In genomic region chr9:127214421-127215265, GRCh38 we compare ENCODE assay signal across 8 cellular contexts. TPM values are rescaled to one million over a fixed set of nuclear protein-coding genes. Genes with fewer than 3 reads are reported as not detected.
A peak's percentile ranks its signal among the peaks of the same experiment; 100 is the strongest.
DNase-seq lines count a peak whose midpoint lies in the region; ATAC-seq, FAIRE-seq and TF ChIP-seq lines count a peak whose summit lies in the region.

No MANE protein-coding gene starts in this region.

- in situ Hi-C loops in Caki2 (cut with HindIII; ENCODE audit: low pct_unique_long_range_greater_than_20kb, low sequenced_read_pairs) (no loop called here), Panc1 (cut with HindIII; ENCODE audit: low pct_unique_long_range_greater_than_20kb, low sequenced_read_pairs) (no loop called here)

- no peak overlapping the region for H3K27ac Mint-ChIP-seq in activated T-helper 2 cell treated with anti-CD3 and anti-CD28 coated beads, Interferon-gamma antibody, Interleukin-2, Interleukin-4, amounts not matched to agents 10 μg/mL and 5 μg/mL and 100 μg/mL, durations not matched to agents 14 hours and 24 hours and 36 hours

- H3K9me3 ChIP-seq in Panc1 (ENCODE audit: control insufficient read depth, insufficient read depth, low read depth, low read length) (no peaks in the 10 kb centered on the region), psoas muscle (no peaks in the 10 kb centered on the region)

- DNase-seq in Caki2 (ENCODE audit: low read depth) (peak; percentile 51), HTR-8/SVneo (ENCODE audit: insufficient read length, low spot score) (peak; percentile 65), Panc1 (ENCODE audit: low read depth, low spot score) (no peak), frontal cortex (ENCODE audit: low spot score in 2 of 2) (peak; percentile 41 to 71), psoas muscle (no peak), sciatic nerve (ENCODE audit: low spot score) (no peak)
- DNase-seq in activated T-helper 2 cell treated with anti-CD3 and anti-CD28 coated beads, Interferon-gamma antibody, Interleukin-2, Interleukin-4, amounts not matched to agents 10 μg/mL and 5 μg/mL and 100 μg/mL, durations not matched to agents 14 hours and 24 hours and 36 hours (ENCODE audit: low spot score), result peak; percentile 41

- intact Hi-C loops in Panc1 (cut with micrococcal nuclease; ENCODE audit: unreplicated experiment), result loop anchor here (5.0 kb wide), 1 partner anchor 133 kb away; no protein-coding TSS in a partner anchor
- intact Hi-C loops in activated T-helper 2 cell treated with anti-CD3 and anti-CD28 coated beads, Interferon-gamma antibody, Interleukin-2, Interleukin-4, amounts not matched to agents 10 μg/mL and 5 μg/mL and 100 μg/mL, durations not matched to agents 14 hours and 24 hours and 36 hours (cut with micrococcal nuclease), result loop anchor here (10.0 kb wide), 1 partner anchor 210 kb away; the partner anchor contains the start of gene ZNF79
- intact Hi-C loops in psoas muscle (cut with DNase I), result loop anchor here (5.0 kb wide), 2 partner anchors 128 to 183 kb away; partner anchors contain the start of gene SLC2A8 (in 1 of the 2)
- intact Hi-C loops in sciatic nerve (cut with DNase I), result no loop called here

- H3K27ac ChIP-seq in Panc1 (ENCODE audit: low read length) (no peak overlapping the region), psoas muscle (no peak overlapping the region)

- H3K36me3 ChIP-seq in Panc1 (ENCODE audit: control insufficient read depth, insufficient read depth, low read length) (no peaks in the 10 kb centered on the region), psoas muscle (ENCODE audit: insufficient read depth in 1 of 2, low read depth in 1 of 2) (no peaks in the 10 kb centered on the region)

- FAIRE-seq in HTR-8/SVneo (lab: Jason Lieb, UNC) (no peak), frontal cortex (lab: Jason Lieb, UNC) (no peak)

- peak; percentile 79; the same call in 1 of the 2 replicates for ATAC-seq in Panc1
- ATAC-seq in psoas muscle, result peak; percentile 64 to 83 (median 73)
- ATAC-seq in sciatic nerve, result no peak
- no peak for ATAC-seq in GM19351 (IDR thresholded peaks at IDR 0.05; ENCODE audit: unreplicated experiment)

- no peaks in the 10 kb centered on the region for H3K36me3 Mint-ChIP-seq in activated T-helper 2 cell treated with anti-CD3 and anti-CD28 coated beads, Interferon-gamma antibody, Interleukin-2, Interleukin-4, amounts not matched to agents 10 μg/mL and 5 μg/mL and 100 μg/mL, durations not matched to agents 14 hours and 24 hours and 36 hours (ENCODE audit: low read depth)

- H3K9me3 Mint-ChIP-seq in activated T-helper 2 cell treated with anti-CD3 and anti-CD28 coated beads, Interferon-gamma antibody, Interleukin-2, Interleukin-4, amounts not matched to agents 10 μg/mL and 5 μg/mL and 100 μg/mL, durations not matched to agents 14 hours and 24 hours and 36 hours, result no peaks in the 10 kb centered on the region

- H3K4me1 Mint-ChIP-seq in activated T-helper 2 cell treated with anti-CD3 and anti-CD28 coated beads, Interferon-gamma antibody, Interleukin-2, Interleukin-4, amounts not matched to agents 10 μg/mL and 5 μg/mL and 100 μg/mL, durations not matched to agents 14 hours and 24 hours and 36 hours (ENCODE audit: low read depth), result peaks cover 2% of the 10 kb centered on the region

- POLR2A ChIA-PET in Panc1 (lab: Charles Lee), result no interaction called here

- peaks cover 20% of the 10 kb centered on the region for H3K27me3 Mint-ChIP-seq in activated T-helper 2 cell treated with anti-CD3 and anti-CD28 coated beads, Interferon-gamma antibody, Interleukin-2, Interleukin-4, amounts not matched to agents 10 μg/mL and 5 μg/mL and 100 μg/mL, durations not matched to agents 14 hours and 24 hours and 36 hours (ENCODE audit: low read depth)

- H3K4me1 ChIP-seq in Panc1 (ENCODE audit: control insufficient read depth, insufficient read depth, low read length) (no peaks in the 10 kb centered on the region), psoas muscle (no peaks in the 10 kb centered on the region)

- CTCF ChIA-PET in Panc1 (lab: Charles Lee), result interaction anchor here (1.1 kb wide), 1 partner anchor 240 kb away, joined by 3 read pairs; no protein-coding TSS in a partner anchor

- no TSS peak for BruUV-seq in Panc1 (replicated peaks; lab: Mats Ljungman, UMichigan)

- WGBS in psoas muscle, 3 donors, result 36 to 51% (median 36%) methylated on average over 6 of the region's 6 CpGs

- TF ChIP-seq CTCF in Panc1 (IDR thresholded peaks at IDR 0.05), result peak; percentile 84
- TF ChIP-seq CTCF in psoas muscle (IDR thresholded peaks at IDR 0.05), result peak; percentile 76

- H3K4me3 ChIP-seq in Panc1 (ENCODE audit: low read depth in 2 of 2, low read length in 2 of 2) (no peak overlapping the region), psoas muscle (no peak overlapping the region)

- H3K27me3 ChIP-seq in Panc1 (ENCODE audit: control insufficient read depth, insufficient read depth, low read length) (no peaks in the 10 kb centered on the region), psoas muscle (ENCODE audit: insufficient read depth in 3 of 3, low read length in 2 of 3) (no peaks in the 10 kb centered on the region)

- no peak overlapping the region for H3K4me3 Mint-ChIP-seq in activated T-helper 2 cell treated with anti-CD3 and anti-CD28 coated beads, Interferon-gamma antibody, Interleukin-2, Interleukin-4, amounts not matched to agents 10 μg/mL and 5 μg/mL and 100 μg/mL, durations not matched to agents 14 hours and 24 hours and 36 hours (ENCODE audit: low read depth)

RNA-seq across cellular contexts. Expression of gene GARNL3, which starts 49.9 kb away (rescaled TPM):
- total RNA-seq in Caki2 (2014; rRNA removed; shearing (Covaris generic); ENCODE audit: low replicate concordance), result 2.0 and 6.4 TPM in 2 replicates
- total RNA-seq in Panc1 (2021; ENCODE audit: unreplicated experiment) (11.5 TPM), frontal cortex (59.1 TPM), psoas muscle (1 to 10 TPM; 2.2 to 4.8 (median 3.1) TPM), sciatic nerve (33.7 TPM)
- 5.1 TPM for polyA plus RNA-seq in Panc1 (2012; ENCODE audit: insufficient read length)
- total RNA-seq in activated T-helper 2 cell treated with anti-CD3 and anti-CD28 coated beads, Interferon-gamma antibody, Interleukin-2, Interleukin-4, amounts not matched to agents 10 μg/mL and 5 μg/mL and 100 μg/mL, durations not matched to agents 14 hours and 24 hours and 36 hours, result 1.9 and 2.9 TPM in 2 replicates
- polyA plus RNA-seq in psoas muscle, result 1 to 10 TPM; 1.2 to 1.9 (median 1.7) TPM

Comparison
In these comparisons a context has a peak if more than half of its experiments do, and no peak if none do; other contexts are left out.
1. DNase-seq: peak in Caki2 (single experiment), HTR-8/SVneo (single experiment), activated T-helper 2 cell treated with anti-CD3 and anti-CD28 coated beads, Interferon-gamma antibody, Interleukin-2, Interleukin-4, amounts not matched to agents 10 μg/mL and 5 μg/mL and 100 μg/mL, durations not matched to agents 14 hours and 24 hours and 36 hours (single experiment) and frontal cortex (2 of 2); none in Panc1 (single experiment), psoas muscle (0 of 2) and sciatic nerve (single experiment).
2. ATAC-seq: peak in Panc1 (single experiment) and psoas muscle (4 of 4); none in sciatic nerve (single experiment) and GM19351 (single experiment).